In the genomic region with DNA sequence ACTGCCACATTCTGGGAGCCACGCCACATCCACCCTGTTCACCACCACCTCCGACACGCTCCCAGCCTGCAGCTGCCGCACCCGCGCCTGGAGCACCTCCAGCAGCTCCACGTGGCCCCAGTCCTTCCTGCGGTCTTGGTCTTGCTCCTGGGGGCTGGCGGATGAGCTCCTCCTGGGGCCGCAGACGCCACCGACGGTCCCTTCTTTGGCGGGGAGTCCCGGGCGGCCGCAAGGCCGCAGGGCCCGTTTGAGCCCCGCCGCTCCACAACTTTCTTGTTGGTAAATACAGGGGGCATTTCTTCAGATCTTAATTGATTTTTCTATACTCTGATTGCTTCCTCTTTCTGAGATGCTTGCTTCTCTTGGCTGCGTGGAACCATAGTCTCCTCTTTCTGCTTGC, we compare ENCODE assay signal across 17 cellular contexts.
"Had no signal": no experiment of that assay in that cellular context is flagged by ENCODE, and none has a peak within 500 bp of the region (broad histone marks: within the 10 kb centered on the region; RNA-seq: fewer than 3 reads in every experiment).

No MANE protein-coding gene starts in this region.

- H3K27ac Mint-ChIP-seq: endodermal cell; nephron; stimulated activated naive B cell treated with anti-CD40 and anti-IgM and Interleukin-4, amounts not matched to agents 10 μg/mL and 1 μg/mL and 100 μg/mL, for 72 hours; stimulated activated naive CD8-positive, alpha-beta T cell treated with anti-CD3 and anti-CD28 coated beads, Interleukin-15, amount 100 ng/mL, for 72 hours had no signal

- H3K27ac ChIP-seq: coronary artery, heart right ventricle, sigmoid colon, skin epidermis, tibial nerve, upper lobe of right lung had no signal

- H3K4me1 ChIP-seq: heart right ventricle, testis, upper lobe of right lung had no signal

- FAIRE-seq: frontal cortex had no signal

- ATAC-seq: heart right ventricle; left lobe of liver; stimulated activated naive B cell treated with anti-CD40 and anti-IgM and Interleukin-4, amounts not matched to agents 10 μg/mL and 1 μg/mL and 100 μg/mL, for 72 hours; stimulated activated naive CD8-positive, alpha-beta T cell treated with anti-CD3 and anti-CD28 coated beads, Interleukin-15, amount 100 ng/mL, for 72 hours; upper lobe of right lung had no signal

- H3K4me3 Mint-ChIP-seq: endodermal cell; nephron; stimulated activated naive B cell treated with anti-CD40 and anti-IgM and Interleukin-4, amounts not matched to agents 10 μg/mL and 1 μg/mL and 100 μg/mL, for 72 hours; stimulated activated naive CD8-positive, alpha-beta T cell treated with anti-CD3 and anti-CD28 coated beads, Interleukin-15, amount 100 ng/mL, for 72 hours had no signal

- H3K9me3 ChIP-seq: heart right ventricle, sigmoid colon, testis, upper lobe of right lung had no signal

- H3K36me3 ChIP-seq: heart right ventricle, sigmoid colon, tibial nerve, upper lobe of right lung had no signal

- H3K36me3 Mint-ChIP-seq: stimulated activated naive B cell treated with anti-CD40 and anti-IgM and Interleukin-4, amounts not matched to agents 10 μg/mL and 1 μg/mL and 100 μg/mL, for 72 hours had no signal

- H3K9me3 Mint-ChIP-seq: stimulated activated naive CD8-positive, alpha-beta T cell treated with anti-CD3 and anti-CD28 coated beads, Interleukin-15, amount 100 ng/mL, for 72 hours had no signal

- H3K27me3 ChIP-seq: testis had no signal

- H3K4me3 ChIP-seq: coronary artery, heart right ventricle, sigmoid colon, skin epidermis, tibial nerve, upper lobe of right lung had no signal

- DNase-seq: effector CD4-positive, alpha-beta T cell; endodermal cell; heart right ventricle; mammary epithelial cell; sigmoid colon; stimulated activated CD4-positive, alpha-beta T cell treated with anti-CD3 and anti-CD28 coated beads, Interleukin-2, amount 100 ng/mL, for 24 hours; stimulated activated CD4-positive, alpha-beta T cell treated with anti-CD3 and anti-CD28 coated beads, Interleukin-4, amount 100 ng/mL, for 4 hours; stimulated activated naive B cell treated with anti-CD40 and anti-IgM and Interleukin-4, amounts not matched to agents 10 μg/mL and 1 μg/mL and 100 μg/mL, for 72 hours; stimulated activated naive CD8-positive, alpha-beta T cell treated with anti-CD3 and anti-CD28 coated beads, Interleukin-15, amount 100 ng/mL, for 72 hours had no signal

- H3K4me1 Mint-ChIP-seq: nephron had no signal
